Comparison of ENCODE assay signal across 15 cellular contexts in genomic region chr6:27275025-27275956, GRCh38. TPM values are rescaled to one million over a fixed set of nuclear protein-coding genes. Genes with fewer than 3 reads are reported as not detected.
DNase-seq lines count a peak whose midpoint lies in the region; ATAC-seq, FAIRE-seq and TF ChIP-seq lines count a peak whose summit lies in the region.
"Had no signal": no experiment of that assay in that cellular context is flagged by ENCODE, and none has a peak within 500 bp of the region (broad histone marks: within the 10 kb centered on the region; RNA-seq: fewer than 3 reads in every experiment).

No MANE protein-coding gene starts in this region.

- H3K79me2 ChIP-seq in K562 (ENCODE audit: control insufficient read depth, insufficient read depth, low read length) (no peaks in the 10 kb centered on the region), smooth muscle cell (ENCODE audit: low read depth) (no peaks in the 10 kb centered on the region)

- no peak for TF ChIP-seq EP300 in K562 (IDR thresholded peaks at IDR 0.05; ENCODE audit: low read length)

- FAIRE-seq in K562 (lab: Jason Lieb, UNC) = peak; percentile 74
- FAIRE-seq: RCC 7860 had no signal

- in situ Hi-C loops in K562 (cut with MboI) = no loop called here

- H3K27me3 ChIP-seq in HUES48 (ENCODE audit: control insufficient read depth, insufficient read depth, low read length) = peaks cover 17% of the 10 kb centered on the region
- H3K27me3 ChIP-seq in K562 (ENCODE audit: control insufficient read depth in 2 of 2, insufficient read depth in 2 of 2, low read length in 2 of 2) = no peaks in the 10 kb centered on the region
- H3K27me3 ChIP-seq in smooth muscle cell (ENCODE audit: low read depth) = peaks cover 8% of the 10 kb centered on the region

- no peaks in the 10 kb centered on the region for H3F3A ChIP-seq in smooth muscle cell (ENCODE audit: low read depth)

- peaks cover 7% of the 10 kb centered on the region for H3K4me1 Mint-ChIP-seq in activated naive CD4-positive, alpha-beta T cell treated with anti-CD3 and anti-CD28 coated beads, Interleukin-2, amount 10 ng/mL, durations not matched to agents 7 days and 5 days
- peaks cover 4% of the 10 kb centered on the region for H3K4me1 Mint-ChIP-seq in activated naive CD4-positive, alpha-beta T cell treated with anti-CD3 and anti-CD28 coated beads for 36 hours (ENCODE audit: low read depth)

- TF ChIP-seq POLR2A in K562 (conservative IDR thresholded peaks at IDR 0.05) = no peak

- no peak overlapping the region for H3K9ac ChIP-seq in HUES48 (ENCODE audit: low read depth, low read length)
- H3K9ac ChIP-seq in K562 (ENCODE audit: insufficient read depth in 1 of 2, low read depth in 2 of 2, low read length in 2 of 2) = peak overlapping the region; percentile 49 to 69; a peak in 3 of 4 replicates
- H3K9ac ChIP-seq in smooth muscle cell (ENCODE audit: low read depth) = no peak overlapping the region

- peak overlapping the region; percentile 42 for H3K27ac Mint-ChIP-seq in activated naive CD4-positive, alpha-beta T cell treated with anti-CD3 and anti-CD28 coated beads, Interleukin-2, amount 10 ng/mL, durations not matched to agents 7 days and 5 days
- no peak overlapping the region for H3K27ac Mint-ChIP-seq in activated naive CD4-positive, alpha-beta T cell treated with anti-CD3 and anti-CD28 coated beads for 36 hours
- H3K27ac Mint-ChIP-seq: CD4-positive, CD25-positive, alpha-beta regulatory T cell had no signal

- POLR2A ChIA-PET in K562 (lab: Yijun Ruan, JAX) = interaction anchor here (1.0 to 2.8 kb wide), 7 partner anchors 11 to 128 kb away, joined by 3 to 17 read pairs (median 4); partner anchors contain the start of gene PRSS16

- no peak; a peak in 1 of 4 replicates for TF ChIP-seq RAD21 in K562 (CRISPR knock-in tag; conservative IDR thresholded peaks at IDR 0.05 in 1 of 2, IDR thresholded peaks at IDR 0.05 in 1 of 2)

- H4K20me1 ChIP-seq in K562 (replicated peaks; ENCODE audit: control insufficient read depth, insufficient read depth, low read length) (no peaks in the 10 kb centered on the region), smooth muscle cell (ENCODE audit: low read depth) (no peaks in the 10 kb centered on the region)

- TF ChIP-seq CTCF in K562 (IDR thresholded peaks at IDR 0.05 in 2 of 3, conservative IDR thresholded peaks at IDR 0.05 in 1 of 3; ENCODE audit: insufficient read depth in 2 of 3, low read depth in 1 of 3, low read length in 3 of 3) (no peak), smooth muscle cell (IDR thresholded peaks at IDR 0.05; ENCODE audit: borderline replicate concordance, insufficient read depth, poor library complexity, severe bottlenecking) (no peak)

- H3K4me3 Mint-ChIP-seq in activated naive CD4-positive, alpha-beta T cell treated with anti-CD3 and anti-CD28 coated beads, Interleukin-2, amount 10 ng/mL, durations not matched to agents 7 days and 5 days = no peak overlapping the region
- no peak overlapping the region for H3K4me3 Mint-ChIP-seq in activated naive CD4-positive, alpha-beta T cell treated with anti-CD3 and anti-CD28 coated beads for 36 hours

- H3K4me3 ChIP-seq in HUES48 (ENCODE audit: low read depth, low read length) = peak overlapping the region; percentile 83
- H3K4me3 ChIP-seq in K562 = peak overlapping the region; percentile 41
- peak overlapping the region; percentile 35 for H3K4me3 ChIP-seq in smooth muscle cell

- H3K27ac ChIP-seq in HUES48 (ENCODE audit: low read depth, low read length) (no peak overlapping the region), K562 (ENCODE audit: extremely low read depth, low read depth, low read length) (no peak overlapping the region), smooth muscle cell (ENCODE audit: low read depth) (no peak overlapping the region)
- H3K27ac ChIP-seq: VCaP had no signal

- peaks cover 4% of the 10 kb centered on the region for H3K36me3 Mint-ChIP-seq in activated naive CD4-positive, alpha-beta T cell treated with anti-CD3 and anti-CD28 coated beads, Interleukin-2, amount 10 ng/mL, durations not matched to agents 7 days and 5 days
- H3K36me3 Mint-ChIP-seq in activated naive CD4-positive, alpha-beta T cell treated with anti-CD3 and anti-CD28 coated beads for 36 hours (ENCODE audit: low read depth) = peaks cover 9% of the 10 kb centered on the region
- H3K36me3 Mint-ChIP-seq: CD4-positive, CD25-positive, alpha-beta regulatory T cell had no signal

- peaks cover 7% of the 10 kb centered on the region for H3K9me3 Mint-ChIP-seq in activated naive CD4-positive, alpha-beta T cell treated with anti-CD3 and anti-CD28 coated beads, Interleukin-2, amount 10 ng/mL, durations not matched to agents 7 days and 5 days
- H3K9me3 Mint-ChIP-seq in activated naive CD4-positive, alpha-beta T cell treated with anti-CD3 and anti-CD28 coated beads for 36 hours = no peaks in the 10 kb centered on the region

- CTCF ChIA-PET in activated naive CD4-positive, alpha-beta T cell treated with anti-CD3 and anti-CD28 coated beads, Interleukin-2, amount 10 ng/mL, durations not matched to agents 7 days and 5 days (lab: Charles Lee) = no interaction called here
- CTCF ChIA-PET in activated naive CD4-positive, alpha-beta T cell treated with anti-CD3 and anti-CD28 coated beads for 36 hours (lab: Charles Lee) = no interaction called here
- CTCF ChIA-PET in K562 (lab: Yijun Ruan, JAX; ENCODE audit: low intra/inter-chr PET ratio) = no interaction called here

- no peaks in the 10 kb centered on the region for H3K9me3 ChIP-seq in HUES48 (ENCODE audit: control insufficient read depth, insufficient read depth, low read length)
- no peaks in the 10 kb centered on the region for H3K9me3 ChIP-seq in K562 (replicated peaks; ENCODE audit: control insufficient read depth, insufficient read depth, low read depth, low read length)
- no peaks in the 10 kb centered on the region for H3K9me3 ChIP-seq in smooth muscle cell (replicated peaks; ENCODE audit: low read depth)

- peak overlapping the region; percentile 82 for H3K4me2 ChIP-seq in K562 (ENCODE audit: insufficient read depth, low read length)
- peak overlapping the region; percentile 77 for H3K4me2 ChIP-seq in smooth muscle cell

- no peak for DNase-seq in activated naive CD4-positive, alpha-beta T cell treated with anti-CD3 and anti-CD28 coated beads, Interleukin-2, amount 10 ng/mL, durations not matched to agents 7 days and 5 days
- no peak for DNase-seq in activated naive CD4-positive, alpha-beta T cell treated with anti-CD3 and anti-CD28 coated beads for 36 hours
- DNase-seq in K562 (ENCODE audit: extremely low read depth in 1 of 4, low spot score in 3 of 4) = peak; percentile 80 to 90 (median 82)
- no peak for DNase-seq in smooth muscle cell (lab: John Stamatoyannopoulos, UW; ENCODE audit: unreplicated experiment)
- no peak for DNase-seq in pons (ENCODE audit: low spot score)
- DNase-seq: CD4-positive, CD25-positive, alpha-beta regulatory T cell; left colon; NCI-H187; nucleus accumbens had no signal

- ATAC-seq in K562 (peak; percentile 15; the same call in 1 of the 3 replicates), GM18870 (IDR thresholded peaks at IDR 0.05; ENCODE audit: unreplicated experiment) (no peak), GM18909 (IDR thresholded peaks at IDR 0.05; ENCODE audit: poor library complexity, unreplicated experiment) (no peak)
- ATAC-seq: left colon had no signal

- no peaks in the 10 kb centered on the region for H3K4me1 ChIP-seq in HUES48 (ENCODE audit: control insufficient read depth, insufficient read depth, low read length)
- H3K4me1 ChIP-seq in K562 (replicated peaks in 1 of 2; ENCODE audit: control insufficient read depth in 2 of 2, insufficient read depth in 2 of 2, low read length in 2 of 2) = peaks cover 4 to 11% of the 10 kb centered on the region in 2 experiments; a peak in 4 of 5 replicates
- H3K4me1 ChIP-seq in smooth muscle cell (ENCODE audit: low read depth) = peaks cover 5% of the 10 kb centered on the region

- H2AFZ ChIP-seq in K562 (ENCODE audit: low read depth, low read length) (peak overlapping the region; percentile 91), smooth muscle cell (ENCODE audit: low read depth) (peak overlapping the region; percentile 34)

- peaks cover 69% of the 10 kb centered on the region for H3K27me3 Mint-ChIP-seq in activated naive CD4-positive, alpha-beta T cell treated with anti-CD3 and anti-CD28 coated beads, Interleukin-2, amount 10 ng/mL, durations not matched to agents 7 days and 5 days
- peaks cover 52% of the 10 kb centered on the region for H3K27me3 Mint-ChIP-seq in activated naive CD4-positive, alpha-beta T cell treated with anti-CD3 and anti-CD28 coated beads for 36 hours (ENCODE audit: low read depth)

- H3K9me1 ChIP-seq in K562 (ENCODE audit: control insufficient read depth, insufficient read depth, low read length) = no peaks in the 10 kb centered on the region

- 12% methylated on average over 33 of the region's 36 CpGs for WGBS in K562 (ENCODE audit: insufficient coverage, low coverage, missing lambda C conversion rate)
- 9% methylated on average over 36 of the region's 36 CpGs for WGBS in smooth muscle cell (ENCODE audit: low lambda C conversion rate)

- H3K36me3 ChIP-seq in HUES48 (ENCODE audit: control insufficient read depth, insufficient read depth, low read length) (no peaks in the 10 kb centered on the region), K562 (ENCODE audit: control insufficient read depth, insufficient read depth, low read length) (no peaks in the 10 kb centered on the region), smooth muscle cell (ENCODE audit: low read depth) (no peaks in the 10 kb centered on the region)

- BruUV-seq in K562 (replicated peaks; lab: Mats Ljungman, UMichigan) = no TSS peak

- intact Hi-C loops in activated naive CD4-positive, alpha-beta T cell treated with anti-CD3 and anti-CD28 coated beads for 36 hours (cut with micrococcal nuclease) = no loop called here
- intact Hi-C loops in K562 (cut with micrococcal nuclease) = no loop called here

RNA-seq across cellular contexts. Expression of gene PRSS16, which starts 27.8 kb away (rescaled TPM):
- 1 to 10 TPM; 1.3 to 1.4 TPM for total RNA-seq in activated naive CD4-positive, alpha-beta T cell treated with anti-CD3 and anti-CD28 coated beads for 36 hours
- 14.9 and 15.6 TPM in 2 replicates for total RNA-seq in K562 (2011; cell fraction: chromatin; rRNA removed; ENCODE audit: low replicate concordance)
- total RNA-seq in K562 (2011; cell fraction: nucleolus; rRNA removed) = 14.3 and 15.8 TPM in 2 replicates
- total RNA-seq in K562 (2011; cell fraction: nucleoplasm; rRNA removed) = 19.4 and 34.7 TPM in 2 replicates
- 4.9 and 7.5 TPM in 2 replicates for total RNA-seq in K562 (2014; rRNA removed)
- 2.8 and 4.5 TPM in 2 replicates for total RNA-seq in K562 (2014; rRNA removed; fragmentation: Illumina TruSeq; extraction: Trizol)
- total RNA-seq in K562 (2015; rRNA removed; fragmentation: Illumina TruSeq; extraction: Trizol) = 4.6 and 5.7 TPM in 2 replicates
- 12.1 and 12.7 TPM in 2 replicates for total RNA-seq in K562 (2021)
- polyA plus RNA-seq in K562 (2011; rRNA removed) = 19.3 and 29.6 TPM in 2 replicates
- polyA plus RNA-seq in K562 (2011; cell fraction: cytosol; rRNA removed) = 32.3 and 43.3 TPM in 2 replicates
- polyA plus RNA-seq in K562 (2011; cell fraction: nucleus; rRNA removed) = 50.1 and 60.0 TPM in 2 replicates
- 15.6 and 44.4 TPM in 2 replicates for polyA plus RNA-seq in K562 (2012)
- 13.1 and 17.4 TPM in 2 replicates for polyA plus RNA-seq in K562 (2014; fragmentation: Illumina TruSeq; extraction: Trizol)
- 10 to 100 TPM; 12.0 to 13.5 TPM for polyA plus RNA-seq in K562 (2014; fragmentation: Nextera tagmentation; extraction: Ambion mirVana)
- polyA plus RNA-seq in K562 (2014; rRNA removed) = 21.3 and 21.8 TPM in 2 replicates
- polyA minus RNA-seq in K562 (2011; rRNA and poly(A)+ RNA removed) = 9.2 and 12.7 TPM in 2 replicates
- polyA minus RNA-seq in K562 (2011; cell fraction: cytosol; rRNA and poly(A)+ RNA removed) = 5.9 and 6.6 TPM in 2 replicates
- polyA minus RNA-seq in K562 (2011; cell fraction: nucleus; rRNA and poly(A)+ RNA removed) = 9.0 and 19.1 TPM in 2 replicates
- 3.3 and 7.6 TPM in 2 replicates for total RNA-seq in smooth muscle cell
- 2.8 and 5.7 TPM in 2 replicates for polyA plus RNA-seq in smooth muscle cell

RNA-seq across cellular contexts. Expression of gene POM121L2, which starts 36.8 kb away (rescaled TPM):
- not detected for total RNA-seq in activated naive CD4-positive, alpha-beta T cell treated with anti-CD3 and anti-CD28 coated beads for 36 hours
- total RNA-seq in K562 (2011; cell fraction: chromatin; rRNA removed; ENCODE audit: low replicate concordance) = not detected in 2 replicates
- total RNA-seq in K562 (2011; cell fraction: nucleolus; rRNA removed) = not detected in 2 replicates
- total RNA-seq in K562 (2011; cell fraction: nucleoplasm; rRNA removed) = not detected in 2 replicates
- total RNA-seq in K562 (2014; rRNA removed) (not detected in 2 replicates), K562 (2014; rRNA removed; fragmentation: Illumina TruSeq; extraction: Trizol) (not detected in 2 replicates), K562 (2015; rRNA removed; fragmentation: Illumina TruSeq; extraction: Trizol) (not detected in 2 replicates), K562 (2021) (not detected in 2 replicates), smooth muscle cell (not detected in 2 replicates)
- polyA plus RNA-seq in K562 (2011; rRNA removed) (not detected in 2 replicates), K562 (2014; fragmentation: Illumina TruSeq; extraction: Trizol) (not detected in 2 replicates), K562 (2014; fragmentation: Nextera tagmentation; extraction: Ambion mirVana) (under 1 TPM; 0.23 to 0.45 TPM), K562 (2014; rRNA removed) (not detected in 2 replicates), smooth muscle cell (not detected in 2 replicates)
- polyA plus RNA-seq in K562 (2011; cell fraction: cytosol; rRNA removed) = not detected in 2 replicates
- not detected in 2 replicates for polyA plus RNA-seq in K562 (2011; cell fraction: nucleus; rRNA removed)
- polyA plus RNA-seq in K562 (2012) = 0.22 and 0.40 TPM in 2 replicates
- polyA minus RNA-seq in K562 (2011; rRNA and poly(A)+ RNA removed) = not detected in 2 replicates
- not detected in 2 replicates for polyA minus RNA-seq in K562 (2011; cell fraction: cytosol; rRNA and poly(A)+ RNA removed)
- not detected in 2 replicates for polyA minus RNA-seq in K562 (2011; cell fraction: nucleus; rRNA and poly(A)+ RNA removed)
- total RNA-seq: CD4-positive, CD25-positive, alpha-beta regulatory T cell; chondrocyte had no signal
- polyA plus RNA-seq: CD4-positive, CD25-positive, alpha-beta regulatory T cell had no signal

Comparison
In these comparisons a context has a peak if more than half of its experiments do, and no peak if none do; other contexts are left out.
1. DNase-seq: peak in K562 (4 of 4); none in activated naive CD4-positive, alpha-beta T cell treated with anti-CD3 and anti-CD28 coated beads, Interleukin-2, amount 10 ng/mL, durations not matched to agents 7 days and 5 days (single experiment), activated naive CD4-positive, alpha-beta T cell treated with anti-CD3 and anti-CD28 coated beads for 36 hours (single experiment), smooth muscle cell (single experiment) and pons (single experiment).
2. H3K9ac ChIP-seq: peak in K562 (2 of 2); none in HUES48 (single experiment) and smooth muscle cell (single experiment).
3. Peak in every context shown above with its lines, with median percentiles within 50 percentile points of each other: H3K4me3 ChIP-seq.